14 cellular contexts compared by ENCODE assay signal in the genomic region with DNA sequence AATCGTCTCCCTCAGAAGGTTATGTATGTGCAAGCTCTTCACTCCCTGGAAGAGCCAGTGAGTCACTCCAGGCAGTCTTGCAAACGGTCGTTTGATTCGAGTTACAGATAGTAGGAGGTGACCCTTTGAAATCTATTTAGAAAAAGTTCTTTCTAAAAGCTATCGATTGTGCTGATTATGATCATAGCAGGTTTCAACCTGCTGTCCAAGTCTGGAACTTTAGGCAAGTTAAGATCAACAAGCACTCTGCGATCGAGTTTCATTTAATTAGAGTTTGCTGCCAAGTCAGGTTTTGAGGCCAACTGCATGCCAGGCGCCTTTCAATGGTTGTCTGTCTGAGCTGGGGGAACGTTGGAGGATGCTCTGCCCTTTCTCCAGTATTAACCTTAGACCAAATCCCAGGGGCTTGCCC.
DNase-seq lines count a peak whose midpoint lies in the region; ATAC-seq and TF ChIP-seq lines count a peak whose summit lies in the region.
"Had no signal": no experiment of that assay in that cellular context is flagged by ENCODE, and none has a peak within 500 bp of the region (broad histone marks: within the 10 kb centered on the region; RNA-seq: fewer than 3 reads in every experiment).

No MANE protein-coding gene starts in this region.

- H3K27ac ChIP-seq in foreskin keratinocyte, result no peak overlapping the region
- H3K27ac ChIP-seq: brain microvascular endothelial cell, SJSA1 had no signal

- no peaks in the 10 kb centered on the region for H3K4me1 ChIP-seq in foreskin keratinocyte
- H3K4me1 ChIP-seq: SJSA1 had no signal

- 40 to 45% methylated on average over 9 of the region's 9 CpGs for WGBS in lower leg skin, 2 donors

- ATAC-seq in foreskin keratinocyte (peak; percentile 57), GM18519 (IDR thresholded peaks at IDR 0.05; ENCODE audit: low FRiP score, unreplicated experiment) (no peak)

- DNase-seq in COR-L47 (lab: John Stamatoyannopoulos, UW) (peak; percentile 59), NCI-H1092 (lab: John Stamatoyannopoulos, UW) (peak; percentile 85), NCI-H510A treated with DMSO at 0.1 percent for 48 hours (lab: John Stamatoyannopoulos, UW) (peak; percentile 57), foreskin keratinocyte (peak in 1 of 2 donors; percentile 32), NCI-H2081 treated with DMSO at 0.1 percent for 48 hours (lab: John Stamatoyannopoulos, UW) (no peak), NCI-H82 (lab: John Stamatoyannopoulos, UW) (no peak), lower leg skin (ENCODE audit: low spot score in 2 of 2) (no peak)
- DNase-seq: activated gamma-delta T cell treated with Interleukin-2 at 50 U/mL for 16 hours; brain microvascular endothelial cell; effector CD4-positive, alpha-beta T cell; HFFc6; Kasumi-1 had no signal

- peaks cover 15% of the 10 kb centered on the region for H3K27me3 ChIP-seq in foreskin keratinocyte
- H3K27me3 ChIP-seq: brain microvascular endothelial cell, SJSA1 had no signal

- no peak overlapping the region for H3K4me3 ChIP-seq in lower leg skin (ENCODE audit: low read depth, poor library complexity, severe bottlenecking)
- H3K4me3 ChIP-seq: SJSA1 had no signal

- no peak for TF ChIP-seq POLR2A in lower leg skin (IDR thresholded peaks at IDR 0.05)

- TF ChIP-seq CTCF in foreskin keratinocyte (conservative IDR thresholded peaks at IDR 0.05) (no peak), lower leg skin (IDR thresholded peaks at IDR 0.05) (no peak)

- intact Hi-C loops in lower leg skin (cut with DNase I; ENCODE audit: low total_unique reads), result no loop called here

Comparison
In these comparisons a context has a peak if more than half of its experiments do, and no peak if none do; other contexts are left out.
1. DNase-seq: peak in COR-L47 (single experiment), NCI-H1092 (single experiment) and NCI-H510A treated with DMSO at 0.1 percent for 48 hours (single experiment); none in NCI-H2081 treated with DMSO at 0.1 percent for 48 hours (single experiment), NCI-H82 (single experiment) and lower leg skin (0 of 2).